In genomic region chr21:35556536-35556935, GRCh38 we compare ENCODE assay signal across 5 cellular contexts.
"Had no signal": no experiment of that assay in that cellular context is flagged by ENCODE, and none has a peak within 500 bp of the region (broad histone marks: within the 10 kb centered on the region; RNA-seq: fewer than 3 reads in every experiment).

No MANE protein-coding gene starts in this region.

- DNase-seq: H9, HCEC 1CT, IMR-90, KG1 had no signal

- H3K4me3 Mint-ChIP-seq: H9 had no signal

- H3K4me3 ChIP-seq: K562 had no signal

- H3K27ac Mint-ChIP-seq: H9 had no signal
